13 cellular contexts compared by ENCODE assay signal in the genomic region with DNA sequence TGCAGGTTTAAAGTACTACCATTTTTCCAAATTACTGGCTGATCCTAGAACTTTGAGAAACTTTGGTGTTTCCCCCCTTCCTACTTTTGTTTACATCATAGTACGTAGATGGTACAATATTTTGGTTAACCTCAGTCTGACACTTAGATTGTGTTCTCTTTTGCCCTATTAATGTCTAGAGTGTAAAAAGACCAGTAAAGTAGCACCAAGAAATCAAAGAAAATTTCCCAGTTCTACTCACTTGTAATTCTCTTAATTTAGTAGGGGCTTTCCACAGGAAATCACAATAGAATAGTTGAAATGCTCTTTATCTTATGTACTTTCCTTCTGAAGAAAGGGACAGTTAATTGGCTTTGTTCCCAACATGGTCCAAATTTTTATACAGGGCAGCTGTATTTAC. TPM values are rescaled to one million over a fixed set of nuclear protein-coding genes. Genes with fewer than 3 reads are reported as not detected.
DNase-seq lines count a peak whose midpoint lies in the region; ATAC-seq, FAIRE-seq and TF ChIP-seq lines count a peak whose summit lies in the region.
"Had no signal": no experiment of that assay in that cellular context is flagged by ENCODE, and none has a peak within 500 bp of the region (broad histone marks: within the 10 kb centered on the region; RNA-seq: fewer than 3 reads in every experiment).

No MANE protein-coding gene starts in this region.

- peaks cover 46% of the 10 kb centered on the region for H3K4me1 Mint-ChIP-seq in activated naive CD4-positive, alpha-beta T cell treated with anti-CD3 and anti-CD28 coated beads for 36 hours (ENCODE audit: low read depth)
- peaks cover 23% of the 10 kb centered on the region for H3K4me1 Mint-ChIP-seq in T-helper 2 cell treated with Interferon-gamma antibody and Interleukin-4, amounts not matched to agents 5 μg/mL and 100 μg/mL, for 36 hours (ENCODE audit: low read depth)
- peaks cover 19 to 21% of the 10 kb centered on the region in 2 donors for H3K4me1 Mint-ChIP-seq in effector memory CD8-positive, alpha-beta T cell (ENCODE audit: low read depth in 2 of 2)
- peaks cover 48% of the 10 kb centered on the region for H3K4me1 Mint-ChIP-seq in stimulated activated naive CD8-positive, alpha-beta T cell treated with anti-CD3 and anti-CD28 coated beads, Interleukin-15, Interleukin-2, amounts not matched to agents 100 ng/mL and 50 ng/mL, for 24 hours (ENCODE audit: low read depth)

- H3K9me3 Mint-ChIP-seq in activated naive CD4-positive, alpha-beta T cell treated with anti-CD3 and anti-CD28 coated beads for 36 hours: no peaks in the 10 kb centered on the region
- no peaks in the 10 kb centered on the region for H3K9me3 Mint-ChIP-seq in T-helper 2 cell treated with Interferon-gamma antibody and Interleukin-4, amounts not matched to agents 5 μg/mL and 100 μg/mL, for 36 hours
- H3K9me3 Mint-ChIP-seq in effector memory CD8-positive, alpha-beta T cell: no peaks in the 10 kb centered on the region
- H3K9me3 Mint-ChIP-seq in stimulated activated naive CD8-positive, alpha-beta T cell treated with anti-CD3 and anti-CD28 coated beads, Interleukin-15, Interleukin-2, amounts not matched to agents 100 ng/mL and 50 ng/mL, for 24 hours: no peaks in the 10 kb centered on the region
- H3K9me3 Mint-ChIP-seq: GM23338 had no signal

- no peaks in the 10 kb centered on the region for H3K27me3 Mint-ChIP-seq in activated naive CD4-positive, alpha-beta T cell treated with anti-CD3 and anti-CD28 coated beads for 36 hours (ENCODE audit: low read depth)
- no peaks in the 10 kb centered on the region for H3K27me3 Mint-ChIP-seq in T-helper 2 cell treated with Interferon-gamma antibody and Interleukin-4, amounts not matched to agents 5 μg/mL and 100 μg/mL, for 36 hours (ENCODE audit: low read depth)
- H3K27me3 Mint-ChIP-seq in effector memory CD8-positive, alpha-beta T cell: no peaks in the 10 kb centered on the region
- H3K27me3 Mint-ChIP-seq in stimulated activated naive CD8-positive, alpha-beta T cell treated with anti-CD3 and anti-CD28 coated beads, Interleukin-15, Interleukin-2, amounts not matched to agents 100 ng/mL and 50 ng/mL, for 24 hours: no peaks in the 10 kb centered on the region

- FAIRE-seq in H54 (lab: Jason Lieb, UNC): no peak

- DNase-seq in activated naive CD4-positive, alpha-beta T cell treated with anti-CD3 and anti-CD28 coated beads for 36 hours: no peak
- DNase-seq in activated naive CD4-positive, alpha-beta T cell (lab: John Stamatoyannopoulos, UW): no peak
- DNase-seq in T-helper 2 cell treated with Interferon-gamma antibody and Interleukin-4, amounts not matched to agents 5 μg/mL and 100 μg/mL, for 36 hours (ENCODE audit: low spot score): no peak
- no peak for DNase-seq in effector memory CD8-positive, alpha-beta T cell
- DNase-seq in H54 (ENCODE audit: insufficient read length, low spot score): no peak
- no peak for DNase-seq in SW 1271 (lab: John Stamatoyannopoulos, UW)
- DNase-seq in activated CD4-positive, CD25-positive, alpha-beta regulatory T cell (lab: John Stamatoyannopoulos, UW): no peak
- DNase-seq: DMS79, head of caudate nucleus, IMR-90, NCI-H1105 treated with DMSO at 0.1 percent for 48 hours had no signal

- ATAC-seq in effector memory CD8-positive, alpha-beta T cell (replicated peaks): peak; percentile 85

- peak overlapping the region; percentile 88 for H3K27ac Mint-ChIP-seq in activated naive CD4-positive, alpha-beta T cell treated with anti-CD3 and anti-CD28 coated beads for 36 hours
- no peak overlapping the region for H3K27ac Mint-ChIP-seq in T-helper 2 cell treated with Interferon-gamma antibody and Interleukin-4, amounts not matched to agents 5 μg/mL and 100 μg/mL, for 36 hours
- peak overlapping the region; percentile 47 to 90 for H3K27ac Mint-ChIP-seq in effector memory CD8-positive, alpha-beta T cell
- H3K27ac Mint-ChIP-seq in stimulated activated naive CD8-positive, alpha-beta T cell treated with anti-CD3 and anti-CD28 coated beads, Interleukin-15, Interleukin-2, amounts not matched to agents 100 ng/mL and 50 ng/mL, for 24 hours: peak overlapping the region; percentile 78
- H3K27ac Mint-ChIP-seq: GM23338 had no signal

- CTCF ChIA-PET in activated naive CD4-positive, alpha-beta T cell treated with anti-CD3 and anti-CD28 coated beads for 36 hours (lab: Charles Lee): interaction anchor here (1.0 kb wide), 1 partner anchor 9 kb away, joined by 3 read pairs; no protein-coding TSS in a partner anchor

- no peak overlapping the region for H3K4me3 Mint-ChIP-seq in activated naive CD4-positive, alpha-beta T cell treated with anti-CD3 and anti-CD28 coated beads for 36 hours
- H3K4me3 Mint-ChIP-seq in T-helper 2 cell treated with Interferon-gamma antibody and Interleukin-4, amounts not matched to agents 5 μg/mL and 100 μg/mL, for 36 hours: peak overlapping the region; percentile 9
- no peak overlapping the region for H3K4me3 Mint-ChIP-seq in effector memory CD8-positive, alpha-beta T cell
- H3K4me3 Mint-ChIP-seq in stimulated activated naive CD8-positive, alpha-beta T cell treated with anti-CD3 and anti-CD28 coated beads, Interleukin-15, Interleukin-2, amounts not matched to agents 100 ng/mL and 50 ng/mL, for 24 hours: peak overlapping the region; percentile 51
- H3K4me3 Mint-ChIP-seq: GM23338 had no signal

- intact Hi-C loops in activated naive CD4-positive, alpha-beta T cell treated with anti-CD3 and anti-CD28 coated beads for 36 hours (cut with micrococcal nuclease): loop anchor here (1.0 to 10.0 kb wide), 4 partner anchors 8 to 1228 kb away; no protein-coding TSS in a partner anchor

- no peak for TF ChIP-seq POLR2A in H54 (IDR thresholded peaks at IDR 0.05; ENCODE audit: low read depth, low read length)

- peaks cover 32% of the 10 kb centered on the region for H3K36me3 Mint-ChIP-seq in activated naive CD4-positive, alpha-beta T cell treated with anti-CD3 and anti-CD28 coated beads for 36 hours (ENCODE audit: low read depth)
- peaks cover 35% of the 10 kb centered on the region for H3K36me3 Mint-ChIP-seq in T-helper 2 cell treated with Interferon-gamma antibody and Interleukin-4, amounts not matched to agents 5 μg/mL and 100 μg/mL, for 36 hours (ENCODE audit: low read depth)
- peaks cover 35% of the 10 kb centered on the region for H3K36me3 Mint-ChIP-seq in effector memory CD8-positive, alpha-beta T cell (ENCODE audit: insufficient read depth)
- peaks cover 47% of the 10 kb centered on the region for H3K36me3 Mint-ChIP-seq in stimulated activated naive CD8-positive, alpha-beta T cell treated with anti-CD3 and anti-CD28 coated beads, Interleukin-15, Interleukin-2, amounts not matched to agents 100 ng/mL and 50 ng/mL, for 24 hours (ENCODE audit: low read depth)

RNA-seq across cellular contexts. Expression of a gene that starts 51.6 kb away (rescaled TPM):
- 100 to 1,000 TPM; 121 to 134 TPM for total RNA-seq in activated naive CD4-positive, alpha-beta T cell treated with anti-CD3 and anti-CD28 coated beads for 36 hours

Comparison
In these comparisons a context has a peak if more than half of its experiments do, and no peak if none do; other contexts are left out.
1. H3K4me3 Mint-ChIP-seq: peak in T-helper 2 cell treated with Interferon-gamma antibody and Interleukin-4, amounts not matched to agents 5 μg/mL and 100 μg/mL, for 36 hours (single experiment) and stimulated activated naive CD8-positive, alpha-beta T cell treated with anti-CD3 and anti-CD28 coated beads, Interleukin-15, Interleukin-2, amounts not matched to agents 100 ng/mL and 50 ng/mL, for 24 hours (single experiment); none in activated naive CD4-positive, alpha-beta T cell treated with anti-CD3 and anti-CD28 coated beads for 36 hours (single experiment) and effector memory CD8-positive, alpha-beta T cell (0 of 2).